Comparison of ENCODE assay signal across 27 cellular contexts in the genomic region with DNA sequence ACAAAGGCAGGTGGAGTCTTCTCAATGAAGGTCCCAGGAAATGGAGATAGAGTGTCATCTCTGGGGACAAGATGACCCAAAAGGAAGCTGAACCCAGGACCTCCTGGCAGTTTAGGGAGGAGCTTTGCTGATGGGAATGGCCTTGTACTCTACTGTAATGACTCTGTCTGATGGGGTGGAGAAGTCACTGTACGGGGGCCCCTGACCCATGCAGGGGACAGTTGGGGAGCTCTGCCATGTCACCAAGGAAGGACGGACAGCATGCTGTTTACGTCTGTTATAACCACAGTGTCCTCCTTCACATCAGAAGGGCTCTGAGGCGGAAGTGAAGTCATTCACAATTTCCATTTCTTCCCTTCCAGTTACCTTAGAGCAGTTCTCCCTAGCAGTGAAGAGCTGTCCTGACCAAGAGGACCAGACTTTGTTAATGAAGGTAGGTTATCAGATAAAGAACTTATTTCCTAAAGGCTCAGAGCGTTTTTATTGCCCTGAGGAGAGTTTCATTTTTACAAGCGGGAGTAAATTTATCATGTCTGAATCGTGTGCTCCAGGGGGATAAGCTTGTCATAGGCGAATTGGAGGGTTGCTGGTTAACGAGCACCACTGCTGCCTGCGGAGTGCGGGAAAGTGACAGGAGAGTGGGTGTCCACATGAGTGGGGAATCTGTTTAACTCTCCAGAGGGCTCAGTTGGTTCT.
A peak's percentile ranks its signal among the peaks of the same experiment; 100 is the strongest.
DNase-seq lines count a peak whose midpoint lies in the region; ATAC-seq and TF ChIP-seq lines count a peak whose summit lies in the region.
"Had no signal": no experiment of that assay in that cellular context is flagged by ENCODE, and none has a peak within 500 bp of the region (broad histone marks: within the 10 kb centered on the region; RNA-seq: fewer than 3 reads in every experiment).

No MANE protein-coding gene starts in this region.

- ATAC-seq in stimulated activated naive CD8-positive, alpha-beta T cell treated with anti-CD3 and anti-CD28 coated beads, Interleukin-15, amount 100 ng/mL, for 72 hours = no peak
- ATAC-seq in HG03439 (IDR thresholded peaks at IDR 0.05; ENCODE audit: unreplicated experiment) (no peak), right lobe of liver (no peak)
- ATAC-seq: heart left ventricle, left cardiac atrium, sciatic nerve had no signal

- H3K27ac Mint-ChIP-seq in stimulated activated naive CD8-positive, alpha-beta T cell treated with anti-CD3 and anti-CD28 coated beads, Interleukin-15, Interleukin-2, amounts not matched to agents 100 ng/mL and 50 ng/mL, for 24 hours = peak overlapping the region; percentile 97
- H3K27ac Mint-ChIP-seq in stimulated activated naive CD8-positive, alpha-beta T cell treated with anti-CD3 and anti-CD28 coated beads, Interleukin-15, amount 100 ng/mL, for 72 hours = no peak overlapping the region
- H3K27ac Mint-ChIP-seq in type B pancreatic cell = peak overlapping the region; percentile 30
- H3K27ac Mint-ChIP-seq: CD4-positive, CD25-positive, alpha-beta regulatory T cell; T-helper 1 cell treated with Interleukin-12 subunit alpha and Interleukin-12 subunit beta and Interleukin-4 antibody, amounts not matched to agents 30 μg/mL and 1 μg/mL, for 36 hours had no signal

- no peaks in the 10 kb centered on the region for H3K36me3 ChIP-seq in right lobe of liver
- H3K36me3 ChIP-seq: heart left ventricle, SJSA1 had no signal

- H3K9me3 ChIP-seq in right lobe of liver = no peaks in the 10 kb centered on the region
- H3K9me3 ChIP-seq: heart left ventricle, SJSA1 had no signal

- intact Hi-C loops in right lobe of liver (cut with DNase I) = no loop called here

- no peak for DNase-seq in stimulated activated naive CD8-positive, alpha-beta T cell treated with anti-CD3 and anti-CD28 coated beads, Interleukin-15, amount 100 ng/mL, for 72 hours
- DNase-seq in iPS-NIHi7 (ENCODE audit: extremely low spot score) (peak; percentile 5), type B pancreatic cell (ENCODE audit: extremely low spot score, unreplicated experiment) (no peak), NCI-H748 (lab: John Stamatoyannopoulos, UW; ENCODE audit: unreplicated experiment) (no peak), right lobe of liver (no peak)
- DNase-seq: activated CD4-positive, alpha-beta T cell treated with anti-CD3 and anti-CD28 coated beads, Interleukin-2, amount 50 U/mL, for 1 hour; activated effector memory CD4-positive, alpha-beta T cell treated with Interleukin-2 at 50 U/mL for 16 hours; CD4-positive, CD25-positive, alpha-beta regulatory T cell; effector CD4-positive, alpha-beta T cell; EL; erythroblast; foreskin fibroblast; HCEC 1CT; heart left ventricle; left cardiac atrium; mesendoderm; naive thymus-derived CD8-positive, alpha-beta T cell; NCI-H1417; NCI-H2107; NCI-H510A; trophoblast cell had no signal

- H3K4me1 ChIP-seq in right lobe of liver = no peaks in the 10 kb centered on the region
- H3K4me1 ChIP-seq: SJSA1 had no signal

- H3K4me3 ChIP-seq in right lobe of liver = no peak overlapping the region
- H3K4me3 ChIP-seq: heart left ventricle, SJSA1 had no signal

- no peaks in the 10 kb centered on the region for H3K27me3 ChIP-seq in right lobe of liver

- H3K4me1 Mint-ChIP-seq in stimulated activated naive CD8-positive, alpha-beta T cell treated with anti-CD3 and anti-CD28 coated beads, Interleukin-15, Interleukin-2, amounts not matched to agents 100 ng/mL and 50 ng/mL, for 24 hours (ENCODE audit: low read depth) = peaks cover 67% of the 10 kb centered on the region
- H3K4me1 Mint-ChIP-seq in stimulated activated naive CD8-positive, alpha-beta T cell treated with anti-CD3 and anti-CD28 coated beads, Interleukin-15, amount 100 ng/mL, for 72 hours = peaks cover 78% of the 10 kb centered on the region
- H3K4me1 Mint-ChIP-seq in type B pancreatic cell (ENCODE audit: unreplicated experiment) = peaks cover 23% of the 10 kb centered on the region

- TF ChIP-seq CTCF in VCaP (conservative IDR thresholded peaks at IDR 0.05) (no peak), type B pancreatic cell (conservative IDR thresholded peaks at IDR 0.05) (no peak), right lobe of liver (IDR thresholded peaks at IDR 0.05) (no peak)

- WGBS in right lobe of liver (ENCODE audit: insufficient coverage, low coverage, low lambda C conversion rate, missing lambda C conversion rate) = 71% methylated on average over 9 of the region's 11 CpGs

- H3K27me3 Mint-ChIP-seq in stimulated activated naive CD8-positive, alpha-beta T cell treated with anti-CD3 and anti-CD28 coated beads, Interleukin-15, Interleukin-2, amounts not matched to agents 100 ng/mL and 50 ng/mL, for 24 hours = peaks cover 47% of the 10 kb centered on the region
- H3K27me3 Mint-ChIP-seq in stimulated activated naive CD8-positive, alpha-beta T cell treated with anti-CD3 and anti-CD28 coated beads, Interleukin-15, amount 100 ng/mL, for 72 hours = peaks cover 33% of the 10 kb centered on the region
- peaks cover 35% of the 10 kb centered on the region for H3K27me3 Mint-ChIP-seq in type B pancreatic cell
- H3K27me3 Mint-ChIP-seq: naive thymus-derived CD8-positive, alpha-beta T cell had no signal

- H3K27ac ChIP-seq in VCaP (peak overlapping the region; percentile 41), right lobe of liver (no peak overlapping the region)
- H3K27ac ChIP-seq: heart left ventricle, SJSA1 had no signal

- H3K9me3 Mint-ChIP-seq in stimulated activated naive CD8-positive, alpha-beta T cell treated with anti-CD3 and anti-CD28 coated beads, Interleukin-15, Interleukin-2, amounts not matched to agents 100 ng/mL and 50 ng/mL, for 24 hours = peaks cover 16% of the 10 kb centered on the region
- H3K9me3 Mint-ChIP-seq in stimulated activated naive CD8-positive, alpha-beta T cell treated with anti-CD3 and anti-CD28 coated beads, Interleukin-15, amount 100 ng/mL, for 72 hours = peaks cover 15% of the 10 kb centered on the region in 2 donors
- H3K9me3 Mint-ChIP-seq in type B pancreatic cell = peaks cover 4% of the 10 kb centered on the region
- H3K9me3 Mint-ChIP-seq: naive thymus-derived CD8-positive, alpha-beta T cell had no signal

- no peak overlapping the region for H3K4me3 Mint-ChIP-seq in stimulated activated naive CD8-positive, alpha-beta T cell treated with anti-CD3 and anti-CD28 coated beads, Interleukin-15, Interleukin-2, amounts not matched to agents 100 ng/mL and 50 ng/mL, for 24 hours
- no peak overlapping the region for H3K4me3 Mint-ChIP-seq in stimulated activated naive CD8-positive, alpha-beta T cell treated with anti-CD3 and anti-CD28 coated beads, Interleukin-15, amount 100 ng/mL, for 72 hours
- peak overlapping the region; percentile 29 for H3K4me3 Mint-ChIP-seq in type B pancreatic cell
- H3K4me3 Mint-ChIP-seq: CD4-positive, CD25-positive, alpha-beta regulatory T cell; T-helper 1 cell treated with Interleukin-12 subunit alpha and Interleukin-12 subunit beta and Interleukin-4 antibody, amounts not matched to agents 30 μg/mL and 1 μg/mL, for 36 hours had no signal

- H3K36me3 Mint-ChIP-seq in stimulated activated naive CD8-positive, alpha-beta T cell treated with anti-CD3 and anti-CD28 coated beads, Interleukin-15, Interleukin-2, amounts not matched to agents 100 ng/mL and 50 ng/mL, for 24 hours (ENCODE audit: low read depth) = no peaks in the 10 kb centered on the region
- no peaks in the 10 kb centered on the region for H3K36me3 Mint-ChIP-seq in type B pancreatic cell
- H3K36me3 Mint-ChIP-seq: CD4-positive, CD25-positive, alpha-beta regulatory T cell; naive thymus-derived CD8-positive, alpha-beta T cell had no signal

- no peak for TF ChIP-seq POLR2A in right lobe of liver (IDR thresholded peaks at IDR 0.05)

Comparison
In these comparisons a context has a peak if more than half of its experiments do, and no peak if none do; other contexts are left out.
1. H3K27ac Mint-ChIP-seq: peak in stimulated activated naive CD8-positive, alpha-beta T cell treated with anti-CD3 and anti-CD28 coated beads, Interleukin-15, Interleukin-2, amounts not matched to agents 100 ng/mL and 50 ng/mL, for 24 hours (single experiment) and type B pancreatic cell (single experiment); none in stimulated activated naive CD8-positive, alpha-beta T cell treated with anti-CD3 and anti-CD28 coated beads, Interleukin-15, amount 100 ng/mL, for 72 hours (0 of 2).